8 cellular contexts compared by ENCODE assay signal in genomic region chr1:27366411-27367159, GRCh38. TPM values are rescaled to one million over a fixed set of nuclear protein-coding genes. Genes with fewer than 3 reads are reported as not detected.
DNase-seq lines count a peak whose midpoint lies in the region; ATAC-seq lines count a peak whose summit lies in the region.

A gene with protein sequence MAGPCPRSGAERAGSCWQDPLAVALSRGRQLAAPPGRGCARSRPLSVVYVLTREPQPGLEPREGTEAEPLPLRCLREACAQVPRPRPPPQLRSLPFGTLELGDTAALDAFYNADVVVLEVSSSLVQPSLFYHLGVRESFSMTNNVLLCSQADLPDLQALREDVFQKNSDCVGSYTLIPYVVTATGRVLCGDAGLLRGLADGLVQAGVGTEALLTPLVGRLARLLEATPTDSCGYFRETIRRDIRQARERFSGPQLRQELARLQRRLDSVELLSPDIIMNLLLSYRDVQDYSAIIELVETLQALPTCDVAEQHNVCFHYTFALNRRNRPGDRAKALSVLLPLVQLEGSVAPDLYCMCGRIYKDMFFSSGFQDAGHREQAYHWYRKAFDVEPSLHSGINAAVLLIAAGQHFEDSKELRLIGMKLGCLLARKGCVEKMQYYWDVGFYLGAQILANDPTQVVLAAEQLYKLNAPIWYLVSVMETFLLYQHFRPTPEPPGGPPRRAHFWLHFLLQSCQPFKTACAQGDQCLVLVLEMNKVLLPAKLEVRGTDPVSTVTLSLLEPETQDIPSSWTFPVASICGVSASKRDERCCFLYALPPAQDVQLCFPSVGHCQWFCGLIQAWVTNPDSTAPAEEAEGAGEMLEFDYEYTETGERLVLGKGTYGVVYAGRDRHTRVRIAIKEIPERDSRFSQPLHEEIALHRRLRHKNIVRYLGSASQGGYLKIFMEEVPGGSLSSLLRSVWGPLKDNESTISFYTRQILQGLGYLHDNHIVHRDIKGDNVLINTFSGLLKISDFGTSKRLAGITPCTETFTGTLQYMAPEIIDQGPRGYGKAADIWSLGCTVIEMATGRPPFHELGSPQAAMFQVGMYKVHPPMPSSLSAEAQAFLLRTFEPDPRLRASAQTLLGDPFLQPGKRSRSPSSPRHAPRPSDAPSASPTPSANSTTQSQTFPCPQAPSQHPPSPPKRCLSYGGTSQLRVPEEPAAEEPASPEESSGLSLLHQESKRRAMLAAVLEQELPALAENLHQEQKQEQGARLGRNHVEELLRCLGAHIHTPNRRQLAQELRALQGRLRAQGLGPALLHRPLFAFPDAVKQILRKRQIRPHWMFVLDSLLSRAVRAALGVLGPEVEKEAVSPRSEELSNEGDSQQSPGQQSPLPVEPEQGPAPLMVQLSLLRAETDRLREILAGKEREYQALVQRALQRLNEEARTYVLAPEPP (N-terminal part only) (minus strand): TSS chr1:27366961. CDS start chr1:27366597, 364 bp downstream.

- peak within 1 kb of the TSS; percentile 64 for H3K4me2 ChIP-seq in mesenchymal stem cell (ENCODE audit: low read length, poor library complexity, severe bottlenecking)

- H3K4me1 ChIP-seq in ES-I3 (ENCODE audit: insufficient read depth, low read length) (peaks cover 16% of the 10 kb centered on the region), mesenchymal stem cell (ENCODE audit: control insufficient read depth, insufficient read depth, low read depth, low read length) (peaks cover 13% of the 10 kb centered on the region)

- peak within 1 kb of the TSS; percentile 51 for H2AFZ ChIP-seq in mesenchymal stem cell (ENCODE audit: low read depth, low read length)

- peak within 1 kb of the TSS; percentile 70 for H4K91ac ChIP-seq in mesenchymal stem cell (ENCODE audit: low read length)

- H3K4me1 Mint-ChIP-seq in activated CD4-positive, alpha-beta memory T cell treated with anti-CD3 and anti-CD28 coated beads, Interleukin-2, amount 10 ng/mL, durations not matched to agents 7 days and 5 days: peaks cover 37% of the 10 kb centered on the region
- peaks cover 34% of the 10 kb centered on the region for H3K4me1 Mint-ChIP-seq in stimulated activated naive CD8-positive, alpha-beta T cell treated with anti-CD3 and anti-CD28 coated beads, Interleukin-15, Interleukin-2, amounts not matched to agents 100 ng/mL and 50 ng/mL, for 24 hours (ENCODE audit: low read depth)

- POLR2A ChIA-PET in activated CD4-positive, alpha-beta memory T cell treated with anti-CD3 and anti-CD28 coated beads, Interleukin-2, amount 10 ng/mL, durations not matched to agents 7 days and 5 days (lab: Charles Lee): interaction anchor here (0.6 to 3.2 kb wide), 10 partner anchors 9 to 287 kb away, joined by 3 to 32 read pairs (median 6); partner anchors contain the start of gene SYTL1

- H3K9ac ChIP-seq in ES-I3 (ENCODE audit: low read depth, low read length): peak within 1 kb of the TSS; percentile 67
- peak within 1 kb of the TSS; percentile 95 for H3K9ac ChIP-seq in mesenchymal stem cell (ENCODE audit: low read length)

- WGBS in mesenchymal stem cell: under 1% methylated on average over 63 of the region's 67 CpGs

- H3K14ac ChIP-seq in mesenchymal stem cell (ENCODE audit: low read length in 2 of 2): peak within 1 kb of the TSS; percentile 11 to 81

- peak; percentile 29 for ATAC-seq in HG02885 (IDR thresholded peaks at IDR 0.05; ENCODE audit: poor library complexity, unreplicated experiment)
- no peak for ATAC-seq in HG02938 (IDR thresholded peaks at IDR 0.05; ENCODE audit: unreplicated experiment)

- peak within 1 kb of the TSS; percentile 59 for H2BK5ac ChIP-seq in mesenchymal stem cell (ENCODE audit: low read depth, low read length, poor library complexity, severe bottlenecking)

- peaks cover 11% of the 10 kb centered on the region for H3K79me1 ChIP-seq in mesenchymal stem cell (replicated peaks; ENCODE audit: low read length, poor library complexity, severe bottlenecking)

- peak within 1 kb of the TSS; percentile 64 to 91 for H3K4ac ChIP-seq in mesenchymal stem cell (ENCODE audit: low read depth in 1 of 2, low read length in 2 of 2)

- peak within 1 kb of the TSS; percentile 96 for H2BK15ac ChIP-seq in mesenchymal stem cell (ENCODE audit: low read depth, poor library complexity, severe bottlenecking)

- peak within 1 kb of the TSS; percentile 76 to 86 for H3K18ac ChIP-seq in mesenchymal stem cell (ENCODE audit: low read depth in 1 of 2, low read length in 2 of 2)

- peak within 1 kb of the TSS; percentile 72 to 76 for H2BK12ac ChIP-seq in mesenchymal stem cell (ENCODE audit: low read length in 2 of 2)

- H3K27ac Mint-ChIP-seq in activated CD4-positive, alpha-beta memory T cell treated with anti-CD3 and anti-CD28 coated beads, Interleukin-2, amount 10 ng/mL, durations not matched to agents 7 days and 5 days: peak within 1 kb of the TSS; percentile 83
- H3K27ac Mint-ChIP-seq in stimulated activated naive CD8-positive, alpha-beta T cell treated with anti-CD3 and anti-CD28 coated beads, Interleukin-15, Interleukin-2, amounts not matched to agents 100 ng/mL and 50 ng/mL, for 24 hours: peak within 1 kb of the TSS; percentile 79

- H3K9me3 ChIP-seq in ES-I3 (ENCODE audit: control insufficient read depth, insufficient read depth, low read length): no peaks in the 10 kb centered on the region
- H3K9me3 ChIP-seq in mesenchymal stem cell (ENCODE audit: control insufficient read depth, low read length): no peaks in the 10 kb centered on the region

- H3K27me3 Mint-ChIP-seq in activated CD4-positive, alpha-beta memory T cell treated with anti-CD3 and anti-CD28 coated beads, Interleukin-2, amount 10 ng/mL, durations not matched to agents 7 days and 5 days: no peaks in the 10 kb centered on the region
- no peaks in the 10 kb centered on the region for H3K27me3 Mint-ChIP-seq in stimulated activated naive CD8-positive, alpha-beta T cell treated with anti-CD3 and anti-CD28 coated beads, Interleukin-15, Interleukin-2, amounts not matched to agents 100 ng/mL and 50 ng/mL, for 24 hours

- H3K36me3 ChIP-seq in ES-I3 (ENCODE audit: insufficient read depth, low read length): no peaks in the 10 kb centered on the region
- peaks cover 31% of the 10 kb centered on the region in 2 experiments for H3K36me3 ChIP-seq in mesenchymal stem cell (ENCODE audit: control insufficient read depth in 1 of 2, insufficient read depth in 2 of 2, low read depth in 1 of 2, low read length in 2 of 2)

- peak; percentile 82 for DNase-seq in NCI-H345 (lab: John Stamatoyannopoulos, UW)
- DNase-seq in activated CD4-positive, alpha-beta memory T cell treated with anti-CD3 and anti-CD28 coated beads, Interleukin-2, amount 10 ng/mL, durations not matched to agents 7 days and 5 days: peak; percentile 58
- DNase-seq in epidermal melanocyte (ENCODE audit: insufficient read length, low spot score): peak; percentile 90
- DNase-seq in mesenchymal stem cell: peak; percentile 81

- H3K23ac ChIP-seq in mesenchymal stem cell (ENCODE audit: low read length in 2 of 2): peak within 1 kb of the TSS in 1 of 2 experiments; percentile 27

- H3K27me3 ChIP-seq in mesenchymal stem cell (ENCODE audit: control insufficient read depth in 1 of 2, insufficient read depth in 1 of 2, low read length in 2 of 2): no peaks in the 10 kb centered on the region

- peak within 1 kb of the TSS; percentile 94 for H3K27ac ChIP-seq in mesenchymal stem cell (ENCODE audit: low read length, poor library complexity, severe bottlenecking)

- no peaks in the 10 kb centered on the region for H3K36me3 Mint-ChIP-seq in activated CD4-positive, alpha-beta memory T cell treated with anti-CD3 and anti-CD28 coated beads, Interleukin-2, amount 10 ng/mL, durations not matched to agents 7 days and 5 days (ENCODE audit: low read depth)
- H3K36me3 Mint-ChIP-seq in stimulated activated naive CD8-positive, alpha-beta T cell treated with anti-CD3 and anti-CD28 coated beads, Interleukin-15, Interleukin-2, amounts not matched to agents 100 ng/mL and 50 ng/mL, for 24 hours (ENCODE audit: low read depth): no peaks in the 10 kb centered on the region

- CTCF ChIA-PET in activated CD4-positive, alpha-beta memory T cell treated with anti-CD3 and anti-CD28 coated beads, Interleukin-2, amount 10 ng/mL, durations not matched to agents 7 days and 5 days (lab: Charles Lee): interaction anchor here (0.8 to 2.8 kb wide), 17 partner anchors 9 to 370 kb away, joined by 3 to 36 read pairs (median 5); partner anchors contain the start of genes GPR3, SLC9A1 and SYTL1

- peak within 1 kb of the TSS; percentile 73 for H2BK120ac ChIP-seq in mesenchymal stem cell (ENCODE audit: low read depth, low read length)

- peak within 1 kb of the TSS; percentile 71 to 75 for H3K4me3 ChIP-seq in mesenchymal stem cell (ENCODE audit: insufficient read depth in 1 of 2, low read depth in 1 of 2, low read length in 2 of 2)

- peak within 1 kb of the TSS; percentile 83 for H3K4me3 Mint-ChIP-seq in activated CD4-positive, alpha-beta memory T cell treated with anti-CD3 and anti-CD28 coated beads, Interleukin-2, amount 10 ng/mL, durations not matched to agents 7 days and 5 days
- peak within 1 kb of the TSS; percentile 81 for H3K4me3 Mint-ChIP-seq in stimulated activated naive CD8-positive, alpha-beta T cell treated with anti-CD3 and anti-CD28 coated beads, Interleukin-15, Interleukin-2, amounts not matched to agents 100 ng/mL and 50 ng/mL, for 24 hours

- peak within 1 kb of the TSS; percentile 78 for H4K8ac ChIP-seq in mesenchymal stem cell (ENCODE audit: low read length)

- H3K9me3 Mint-ChIP-seq in activated CD4-positive, alpha-beta memory T cell treated with anti-CD3 and anti-CD28 coated beads, Interleukin-2, amount 10 ng/mL, durations not matched to agents 7 days and 5 days: no peaks in the 10 kb centered on the region
- H3K9me3 Mint-ChIP-seq in stimulated activated naive CD8-positive, alpha-beta T cell treated with anti-CD3 and anti-CD28 coated beads, Interleukin-15, Interleukin-2, amounts not matched to agents 100 ng/mL and 50 ng/mL, for 24 hours: no peaks in the 10 kb centered on the region

- H2AK5ac ChIP-seq in mesenchymal stem cell (ENCODE audit: low read length, severe bottlenecking): peak within 1 kb of the TSS; percentile 49

RNA-seq across cellular contexts. Expression of the gene that starts here (rescaled TPM):
- total RNA-seq in activated CD4-positive, alpha-beta memory T cell treated with anti-CD3 and anti-CD28 coated beads, Interleukin-2, amount 10 ng/mL, durations not matched to agents 7 days and 5 days: 10 to 100 TPM; 10.5 to 11.1 TPM
- 27.2 TPM for polyA plus RNA-seq in mesenchymal stem cell (2013, experiment 1 of 2)
- polyA plus RNA-seq in mesenchymal stem cell (2013, experiment 2 of 2): 28.1 TPM
